ENCODE assay signal across 20 cellular contexts in genomic region chr5:3311443-3311842, GRCh38.
A peak's percentile ranks its signal among the peaks of the same experiment; 100 is the strongest.
DNase-seq lines count a peak whose midpoint lies in the region; ATAC-seq, FAIRE-seq and TF ChIP-seq lines count a peak whose summit lies in the region.
"Had no signal": no experiment of that assay in that cellular context is flagged by ENCODE, and none has a peak within 500 bp of the region (broad histone marks: within the 10 kb centered on the region; RNA-seq: fewer than 3 reads in every experiment).

No MANE protein-coding gene starts in this region.

- no peaks in the 10 kb centered on the region for H3K36me3 ChIP-seq in HUES64 (ENCODE audit: insufficient read depth, low read length)
- H3K36me3 ChIP-seq in RWPE2 (ENCODE audit: low read depth): no peaks in the 10 kb centered on the region
- no peaks in the 10 kb centered on the region for H3K36me3 ChIP-seq in pancreas
- H3K36me3 ChIP-seq in MM.1S (replicated peaks; ENCODE audit: insufficient read depth, low read length): no peaks in the 10 kb centered on the region
- H3K36me3 ChIP-seq: cardiac muscle cell had no signal

- H3K27me3 ChIP-seq in HUES64 (ENCODE audit: insufficient read depth, low read length) (no peaks in the 10 kb centered on the region), RWPE2 (ENCODE audit: insufficient read depth, poor library complexity, severe bottlenecking) (no peaks in the 10 kb centered on the region), pancreas (no peaks in the 10 kb centered on the region), MM.1S (replicated peaks; ENCODE audit: insufficient read depth, low read length) (no peaks in the 10 kb centered on the region)
- H3K27me3 ChIP-seq: cardiac muscle cell had no signal

- no peak overlapping the region for H3K4me3 Mint-ChIP-seq in activated T-cell treated with anti-CD3 and anti-CD28 coated beads, Interleukin-2, amount 50 U/mL, for 72 hours
- H3K4me3 Mint-ChIP-seq: activated naive CD8-positive, alpha-beta T cell treated with anti-CD3 and anti-CD28 coated beads for 36 hours; activated T-helper 1 cell treated with anti-CD3 and anti-CD28 coated beads, Interleukin-12 subunit alpha, Interleukin-12 subunit beta, Interleukin-2, Interleukin-4 antibody, amounts not matched to agents 30 ng/mL and 10 ng/mL and 1 ng/mL, durations not matched to agents 14 hours and 24 hours and 36 hours; natural killer cell treated with Interleukin-12 subunit alpha and Interleukin-12 subunit beta and Interleukin-15 and Interleukin-18, amount 100 ng/mL, for 72 hours; T-helper 17 cell had no signal

- H3K36me3 Mint-ChIP-seq in activated T-cell treated with anti-CD3 and anti-CD28 coated beads, Interleukin-2, amount 50 U/mL, for 72 hours (ENCODE audit: insufficient read depth in 2 of 2): no peaks in the 10 kb centered on the region
- H3K36me3 Mint-ChIP-seq: activated naive CD8-positive, alpha-beta T cell treated with anti-CD3 and anti-CD28 coated beads for 36 hours; CD4-positive, CD25-positive, alpha-beta regulatory T cell; natural killer cell treated with Interleukin-12 subunit alpha and Interleukin-12 subunit beta and Interleukin-15 and Interleukin-18, amount 100 ng/mL, for 72 hours had no signal

- H3K27ac ChIP-seq in HUES64 (ENCODE audit: low read depth, low read length) (no peak overlapping the region), RWPE2 (ENCODE audit: poor library complexity, severe bottlenecking) (peak overlapping the region; percentile 98), epithelial cell of prostate (peak overlapping the region; percentile 92), pancreas (peak overlapping the region; percentile 62 to 75 (median 72)), MM.1S (ENCODE audit: low read length) (no peak overlapping the region)
- H3K27ac ChIP-seq: cardiac muscle cell had no signal

- intact Hi-C loops in pancreas (cut with DNase I): no loop called here

- no peaks in the 10 kb centered on the region for H3K4me1 ChIP-seq in HUES64 (ENCODE audit: insufficient read depth, low read length)
- H3K4me1 ChIP-seq in RWPE2 (ENCODE audit: insufficient read depth, poor library complexity, severe bottlenecking): peaks cover 20% of the 10 kb centered on the region
- no peaks in the 10 kb centered on the region for H3K4me1 ChIP-seq in pancreas
- H3K4me1 ChIP-seq in MM.1S (ENCODE audit: low read length): no peaks in the 10 kb centered on the region

- no peak overlapping the region for H3K4me2 ChIP-seq in MM.1S (ENCODE audit: low read depth, low read length)

- H3K9me2 ChIP-seq in MM.1S (replicated peaks; ENCODE audit: insufficient read depth, low read length): no peaks in the 10 kb centered on the region

- H3K27me3 Mint-ChIP-seq in activated T-cell treated with anti-CD3 and anti-CD28 coated beads, Interleukin-2, amount 50 U/mL, for 72 hours (ENCODE audit: low read depth): no peaks in the 10 kb centered on the region
- H3K27me3 Mint-ChIP-seq: activated naive CD8-positive, alpha-beta T cell treated with anti-CD3 and anti-CD28 coated beads for 36 hours; CD4-positive, CD25-positive, alpha-beta regulatory T cell; natural killer cell treated with Interleukin-12 subunit alpha and Interleukin-12 subunit beta and Interleukin-15 and Interleukin-18, amount 100 ng/mL, for 72 hours; T-helper 17 cell had no signal

- no peak overlapping the region for H2AFZ ChIP-seq in MM.1S (ENCODE audit: low read length)

- ATAC-seq in RWPE2 (ENCODE audit: low read depth): peak; percentile 2; the same call in 2 of the 3 replicates
- ATAC-seq in pancreas: peak in 2 of 4 donors; percentile 43 to 54
- ATAC-seq in GM18861 (IDR thresholded peaks at IDR 0.05; ENCODE audit: unreplicated experiment): no peak
- ATAC-seq in activated T-cell treated with anti-CD3 and anti-CD28 coated beads, Interleukin-2, amount 50 U/mL, for 72 hours (replicated peaks in 1 of 2): no peak
- ATAC-seq: natural killer cell treated with Interleukin-12 subunit alpha and Interleukin-12 subunit beta and Interleukin-15 and Interleukin-18, amount 100 ng/mL, for 72 hours; T-helper 17 cell had no signal

- DNase-seq in RWPE2 (ENCODE audit: low spot score) (no peak), epithelial cell of prostate (ENCODE audit: low read depth, low spot score) (no peak), pancreas (no peak), middle frontal gyrus (ENCODE audit: extremely low spot score, low spot score) (no peak), MM.1S (no peak)
- DNase-seq in activated T-cell treated with anti-CD3 and anti-CD28 coated beads, Interleukin-2, amount 50 U/mL, for 72 hours: no peak
- DNase-seq: activated CD4-positive, CD25-positive, alpha-beta regulatory T cell; activated naive CD8-positive, alpha-beta T cell treated with anti-CD3 and anti-CD28 coated beads for 36 hours; CD4-positive, CD25-positive, alpha-beta regulatory T cell; DMS79; Kasumi-1; NCI-H1417 treated with DMSO at 0.1 percent for 48 hours; Right ventricle myocardium superior; T-helper 17 cell had no signal

- H3K4me3 ChIP-seq in HUES64 (ENCODE audit: low read length): no peak overlapping the region
- no peak overlapping the region for H3K4me3 ChIP-seq in RWPE2 (ENCODE audit: severe bottlenecking)
- no peak overlapping the region for H3K4me3 ChIP-seq in pancreas
- no peak overlapping the region for H3K4me3 ChIP-seq in MM.1S (ENCODE audit: low read length)
- H3K4me3 ChIP-seq: cardiac muscle cell had no signal

- H3K27ac Mint-ChIP-seq in activated T-cell treated with anti-CD3 and anti-CD28 coated beads, Interleukin-2, amount 50 U/mL, for 72 hours: no peak overlapping the region
- H3K27ac Mint-ChIP-seq: activated naive CD8-positive, alpha-beta T cell treated with anti-CD3 and anti-CD28 coated beads for 36 hours; activated T-helper 1 cell treated with anti-CD3 and anti-CD28 coated beads, Interleukin-12 subunit alpha, Interleukin-12 subunit beta, Interleukin-2, Interleukin-4 antibody, amounts not matched to agents 30 ng/mL and 10 ng/mL and 1 ng/mL, durations not matched to agents 14 hours and 24 hours and 36 hours; CD4-positive, CD25-positive, alpha-beta regulatory T cell; natural killer cell treated with Interleukin-12 subunit alpha and Interleukin-12 subunit beta and Interleukin-15 and Interleukin-18, amount 100 ng/mL, for 72 hours; T-helper 17 cell had no signal

- no peaks in the 10 kb centered on the region for H4K20me1 ChIP-seq in MM.1S (ENCODE audit: insufficient read depth, low read length)

- H3K9me3 ChIP-seq in HUES64 (ENCODE audit: insufficient read depth, low read depth, low read length) (peaks cover 6% of the 10 kb centered on the region; the same call in 1 of the 2 replicates), RWPE2 (ENCODE audit: severe bottlenecking) (peaks cover 14% of the 10 kb centered on the region), pancreas (no peaks in the 10 kb centered on the region), MM.1S (replicated peaks; ENCODE audit: insufficient read depth, low read length) (no peaks in the 10 kb centered on the region)

- WGBS in HUES64: 96% methylated on average over 7 of the region's 7 CpGs
- WGBS in pancreas, 2 donors: 64 to 68% methylated on average over 7 of the region's 7 CpGs

- TF ChIP-seq CTCF in RWPE2 (IDR thresholded peaks at IDR 0.05; ENCODE audit: poor library complexity, severe bottlenecking) (no peak), pancreas (IDR thresholded peaks at IDR 0.05) (no peak), MM.1S (IDR thresholded peaks at IDR 0.05; ENCODE audit: low read length) (no peak)

- H3F3A ChIP-seq in MM.1S (ENCODE audit: insufficient read depth, low read length): no peaks in the 10 kb centered on the region

- peaks cover 7 to 9% of the 10 kb centered on the region in 2 donors for H3K9me3 Mint-ChIP-seq in activated T-cell treated with anti-CD3 and anti-CD28 coated beads, Interleukin-2, amount 50 U/mL, for 72 hours
- H3K9me3 Mint-ChIP-seq: natural killer cell treated with Interleukin-12 subunit alpha and Interleukin-12 subunit beta and Interleukin-15 and Interleukin-18, amount 100 ng/mL, for 72 hours had no signal

- FAIRE-seq in pancreas (lab: Jason Lieb, UNC): no peak
- FAIRE-seq: HTR-8/SVneo had no signal

- H3K4me1 Mint-ChIP-seq in activated T-cell treated with anti-CD3 and anti-CD28 coated beads, Interleukin-2, amount 50 U/mL, for 72 hours (ENCODE audit: low read depth): no peaks in the 10 kb centered on the region
- H3K4me1 Mint-ChIP-seq: activated naive CD8-positive, alpha-beta T cell treated with anti-CD3 and anti-CD28 coated beads for 36 hours; CD4-positive, CD25-positive, alpha-beta regulatory T cell; T-helper 17 cell had no signal

- H3K9ac ChIP-seq in HUES64 (ENCODE audit: low read depth, low read length) (peak overlapping the region; percentile 21; the same call in 1 of the 2 replicates), MM.1S (ENCODE audit: low read length) (no peak overlapping the region)

- no peaks in the 10 kb centered on the region for H3K79me2 ChIP-seq in MM.1S (ENCODE audit: low read length)

Comparison
In these comparisons a context has a peak if more than half of its experiments do, and no peak if none do; other contexts are left out.
1. H3K27ac ChIP-seq: peak in RWPE2 (single experiment), epithelial cell of prostate (single experiment) and pancreas (4 of 4); none in HUES64 (single experiment) and MM.1S (single experiment).